ENCODE assay signal across 9 cellular contexts in the genomic region with DNA sequence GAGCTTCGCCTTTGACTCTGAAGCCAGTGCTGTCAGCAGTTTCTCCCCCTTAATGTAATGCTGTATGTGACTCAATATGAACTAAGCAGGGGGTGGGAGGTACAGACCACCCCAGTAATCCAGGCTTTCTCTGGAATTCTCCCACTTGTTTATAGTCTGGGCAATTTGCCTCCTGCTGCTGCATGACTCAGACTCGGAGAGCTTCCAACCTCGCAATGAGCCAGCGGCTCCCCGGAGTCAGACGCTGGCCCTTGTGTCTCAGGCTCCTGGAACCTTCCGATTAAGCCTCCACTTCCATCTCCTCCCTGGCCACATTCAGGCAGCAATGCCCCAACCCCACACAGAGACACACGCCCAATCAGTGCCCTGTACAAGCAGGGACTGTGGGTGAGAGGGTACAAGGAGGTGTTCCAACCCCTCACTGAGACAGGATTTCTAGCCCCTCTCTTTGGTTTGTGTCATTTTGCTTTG.
DNase-seq lines count a peak whose midpoint lies in the region; ATAC-seq and TF ChIP-seq lines count a peak whose summit lies in the region.
"Had no signal": no experiment of that assay in that cellular context is flagged by ENCODE, and none has a peak within 500 bp of the region (broad histone marks: within the 10 kb centered on the region; RNA-seq: fewer than 3 reads in every experiment).

No MANE protein-coding gene starts in this region.

- H3K23ac ChIP-seq in IMR-90 (ENCODE audit: low read depth, low read length) (peak overlapping the region; percentile 99), mesenchymal stem cell (ENCODE audit: low read length in 2 of 2) (no peak overlapping the region)

- H3K4me1 ChIP-seq in IMR-90 (ENCODE audit: control insufficient read depth, insufficient read depth, low read length) (peaks cover 18% of the 10 kb centered on the region), mesenchymal stem cell (ENCODE audit: control insufficient read depth, insufficient read depth, low read depth, low read length) (peaks cover 31% of the 10 kb centered on the region)

- in situ Hi-C loops in IMR-90 (cut with MboI; ENCODE audit: low sequenced_read_pairs): no loop called here

- H2AFZ ChIP-seq in IMR-90 (replicated peaks; ENCODE audit: low read length, poor library complexity): peak overlapping the region; percentile 83
- no peak overlapping the region for H2AFZ ChIP-seq in mesenchymal stem cell (ENCODE audit: low read depth, low read length)

- peak overlapping the region; percentile 98 for H4K5ac ChIP-seq in IMR-90 (ENCODE audit: low read depth, low read length)

- H3K18ac ChIP-seq in IMR-90 (ENCODE audit: low read depth, low read length) (peak overlapping the region; percentile 98), mesenchymal stem cell (ENCODE audit: low read depth in 1 of 2, low read length in 2 of 2) (peak overlapping the region; percentile 47 to 96)

- ATAC-seq in IMR-90 (ENCODE audit: low read depth) (peak; percentile 82), HG02981 (IDR thresholded peaks at IDR 0.05; ENCODE audit: unreplicated experiment) (no peak), GM19452 (IDR thresholded peaks at IDR 0.05; ENCODE audit: unreplicated experiment) (no peak)

- H3K27me3 ChIP-seq in IMR-90 (ENCODE audit: control insufficient read depth, insufficient read depth, low read length) (no peaks in the 10 kb centered on the region), dorsolateral prefrontal cortex (no peaks in the 10 kb centered on the region), mesenchymal stem cell (ENCODE audit: control insufficient read depth in 1 of 2, insufficient read depth in 1 of 2, low read length in 2 of 2) (no peaks in the 10 kb centered on the region)

- peak; percentile 40 for TF ChIP-seq RAD21 in IMR-90 (IDR thresholded peaks at IDR 0.05; ENCODE audit: low read length)

- H3K9me3 ChIP-seq in IMR-90 (ENCODE audit: control insufficient read depth, insufficient read depth, low read length) (peaks cover 8% of the 10 kb centered on the region), mesenchymal stem cell (ENCODE audit: control insufficient read depth, low read length) (peaks cover 9% of the 10 kb centered on the region)

- H2BK12ac ChIP-seq in mesenchymal stem cell (ENCODE audit: low read length in 2 of 2): peak overlapping the region; percentile 81 to 97

- 0 out of 2 replicates have a peak, but pooled peaks cover 3% of the 10 kb centered on the region for H4K20me1 ChIP-seq in IMR-90 (ENCODE audit: insufficient read depth, low read length)

- peak overlapping the region; percentile 94 to 99 for H4K8ac ChIP-seq in IMR-90 (ENCODE audit: low read depth in 2 of 2, low read length in 2 of 2)
- H4K8ac ChIP-seq in mesenchymal stem cell (ENCODE audit: low read length): peak overlapping the region; percentile 77

- H3K27ac ChIP-seq in IMR-90 (ENCODE audit: insufficient read depth, low read length) (peak overlapping the region; percentile 90), dorsolateral prefrontal cortex (peak overlapping the region in 11 of 59 donors; percentile 8 to 55 (median 43)), mesenchymal stem cell (ENCODE audit: low read length, poor library complexity, severe bottlenecking) (peak overlapping the region; percentile 99)

- H3K9ac ChIP-seq in IMR-90 (ENCODE audit: low read depth, low read length) (peak overlapping the region; percentile 63), mesenchymal stem cell (ENCODE audit: low read length) (peak overlapping the region; percentile 82)

- CTCF ChIA-PET in IMR-90 (lab: Yijun Ruan, JAX): interaction anchor here (0.9 kb wide), 1 partner anchor 16 kb away, joined by 3 read pairs; no protein-coding TSS in a partner anchor

- no peaks in the 10 kb centered on the region for H3K36me3 ChIP-seq in IMR-90 (ENCODE audit: control insufficient read depth, insufficient read depth, low read length)
- H3K36me3 ChIP-seq in mesenchymal stem cell (ENCODE audit: control insufficient read depth in 1 of 2, insufficient read depth in 2 of 2, low read depth in 1 of 2, low read length in 2 of 2): no peaks in the 10 kb centered on the region

- no peaks in the 10 kb centered on the region for H3K79me1 ChIP-seq in IMR-90 (ENCODE audit: low read depth in 1 of 2, low read length in 2 of 2)
- H3K79me1 ChIP-seq in mesenchymal stem cell (replicated peaks; ENCODE audit: low read length, poor library complexity, severe bottlenecking): no peaks in the 10 kb centered on the region

- dilution Hi-C loops in IMR-90 (cut with HindIII; ENCODE audit: low sequenced_read_pairs, unreplicated experiment): no loop called here

- H2BK120ac ChIP-seq in IMR-90 (ENCODE audit: low read depth, low read length) (peak overlapping the region; percentile 100), mesenchymal stem cell (ENCODE audit: low read depth, low read length) (peak overlapping the region; percentile 78)

- H2BK5ac ChIP-seq in IMR-90 (ENCODE audit: low read depth, low read length, poor library complexity, severe bottlenecking) (peak overlapping the region; percentile 99), mesenchymal stem cell (ENCODE audit: low read depth, low read length, poor library complexity, severe bottlenecking) (peak overlapping the region; percentile 67)

- peak; percentile 60; the same call in 1 of the 2 replicates for TF ChIP-seq POLR2A in IMR-90 (IDR thresholded peaks at IDR 0.05; ENCODE audit: low read depth, low read length)

- BruUV-seq in IMR-90 (replicated peaks; lab: Mats Ljungman, UMichigan): no TSS peak

- H2BK20ac ChIP-seq in IMR-90 (ENCODE audit: low read depth, low read length): peak overlapping the region; percentile 99

- intact Hi-C loops in IMR-90 (cut with micrococcal nuclease): loop anchor here (5.0 to 10.0 kb wide), 4 partner anchors 77 to 345 kb away; no protein-coding TSS in a partner anchor
- intact Hi-C loops in dorsolateral prefrontal cortex (cut with DNase I): loop anchor here in 1 of 2 donors (5.0 to 10.0 kb wide), 2 partner anchors 85 to 348 kb away; no protein-coding TSS in a partner anchor

- POLR2A ChIA-PET in IMR-90 (lab: Charles Lee; ENCODE audit: unreplicated experiment): no interaction called here

- H2AK5ac ChIP-seq in IMR-90 (ENCODE audit: low read depth, low read length) (peak overlapping the region; percentile 98), mesenchymal stem cell (ENCODE audit: low read length, severe bottlenecking) (peak overlapping the region; percentile 86)

- H3K14ac ChIP-seq in IMR-90 (replicated peaks; ENCODE audit: low read depth, low read length) (peak overlapping the region; percentile 98), mesenchymal stem cell (ENCODE audit: low read length in 2 of 2) (peak overlapping the region in 1 of 2 experiments; percentile 85)

- peak overlapping the region; percentile 98 for H3K56ac ChIP-seq in IMR-90 (ENCODE audit: extremely low read depth, insufficient read depth, low read length)

- H3K9me1 ChIP-seq in IMR-90 (ENCODE audit: insufficient read depth, low read length): peaks cover 11% of the 10 kb centered on the region

- peak overlapping the region; percentile 96 for H2BK15ac ChIP-seq in IMR-90 (ENCODE audit: low read depth, low read length)
- no peak overlapping the region for H2BK15ac ChIP-seq in mesenchymal stem cell (ENCODE audit: low read depth, poor library complexity, severe bottlenecking)

- peak overlapping the region; percentile 92 for H2AK9ac ChIP-seq in IMR-90 (replicated peaks; ENCODE audit: low read depth, low read length, poor library complexity)

- H3K4ac ChIP-seq in IMR-90 (ENCODE audit: low read depth, low read length) (peak overlapping the region; percentile 100), mesenchymal stem cell (ENCODE audit: low read depth in 1 of 2, low read length in 2 of 2) (peak overlapping the region; percentile 36 to 77)

- 8% methylated on average over 2 of the region's 8 CpGs; no CpG with 5 or more reads in 1 of the 2 experiments for WGBS in IMR-90 (ENCODE audit: extremely low coverage in 2 of 2, insufficient read length in 1 of 2), 2 experiments
- WGBS in mesenchymal stem cell: 0% methylated on average over 7 of the region's 8 CpGs

- H3K4me2 ChIP-seq in IMR-90 (ENCODE audit: low read depth, low read length) (peak overlapping the region; percentile 82), mesenchymal stem cell (ENCODE audit: low read length, poor library complexity, severe bottlenecking) (no peak overlapping the region)

- H4K91ac ChIP-seq in IMR-90 (ENCODE audit: insufficient read depth, low read depth, low read length) (peak overlapping the region; percentile 100), mesenchymal stem cell (ENCODE audit: low read length) (peak overlapping the region; percentile 77)

- TF ChIP-seq CTCF in IMR-90 (conservative IDR thresholded peaks at IDR 0.05; ENCODE audit: low read depth, low read length) (no peak), dorsolateral prefrontal cortex (IDR thresholded peaks at IDR 0.05 in 54 of 56, conservative IDR thresholded peaks at IDR 0.05 in 2 of 56; ENCODE audit: low read depth in 1 of 56, partially characterized antibody in 56 of 56) (no peak)

- peak overlapping the region; percentile 12; the same call in 1 of the 2 replicates for H3K4me3 ChIP-seq in IMR-90 (ENCODE audit: insufficient read depth, low read depth, low read length)
- H3K4me3 ChIP-seq in dorsolateral prefrontal cortex: peak overlapping the region in 9 of 59 donors; percentile 9 to 35 (median 18)
- H3K4me3 ChIP-seq in mesenchymal stem cell (ENCODE audit: insufficient read depth in 1 of 2, low read depth in 1 of 2, low read length in 2 of 2): peak overlapping the region in 1 of 2 experiments; percentile 41

- DNase-seq in A172 (ENCODE audit: low spot score) (peak; percentile 88), IMR-90 (peak; percentile 100), dorsolateral prefrontal cortex (peak; percentile 37 to 83 (median 68)), mesenchymal stem cell (peak; percentile 99), NCI-H748 treated with DMSO at 0.1 percent for 48 hours (lab: John Stamatoyannopoulos, UW) (no peak)
- DNase-seq in activated CD4-positive, alpha-beta T cell treated with anti-CD3 and anti-CD28 coated beads for 4 hours: no peak
- DNase-seq: DND-41 had no signal

TF ChIP-seq in IMR-90, 13 proteins besides CTCF, POLR2A, EP300 and RAD21 (continues in another document):
- TF ChIP-seq RCOR1 (IDR thresholded peaks at IDR 0.05; ENCODE audit: insufficient replicate concordance, low read length): no peak
- TF ChIP-seq MXI1 (IDR thresholded peaks at IDR 0.05; ENCODE audit: borderline replicate concordance, low read depth, low read length): 0 out of 2 replicates have a peak, but pooled peaks have one; percentile 19
- peak; percentile 30 for TF ChIP-seq SMC3 (IDR thresholded peaks at IDR 0.05; ENCODE audit: low read depth, low read length)
- peak; percentile 73 for TF ChIP-seq BHLHE40 (IDR thresholded peaks at IDR 0.05; ENCODE audit: low read depth, low read length)
- TF ChIP-seq FOS (IDR thresholded peaks at IDR 0.05; ENCODE audit: low read depth, low read length): peak; percentile 99
- TF ChIP-seq MAFK (IDR thresholded peaks at IDR 0.05; ENCODE audit: low read depth, low read length): peak; percentile 90
- peak; percentile 66 for TF ChIP-seq NFE2L2 (IDR thresholded peaks at IDR 0.05; ENCODE audit: low read depth, low read length)
- TF ChIP-seq MAZ (IDR thresholded peaks at IDR 0.05; ENCODE audit: borderline replicate concordance, low read depth, low read length): peak; percentile 30; the same call in 1 of the 2 replicates
- TF ChIP-seq CHD1 (IDR thresholded peaks at IDR 0.05; ENCODE audit: low read depth, low read length): peak; percentile 91

Comparison
In these comparisons a context has a peak if more than half of its experiments do, and no peak if none do; other contexts are left out.
1. DNase-seq: peak in A172 (single experiment), IMR-90 (single experiment), dorsolateral prefrontal cortex (10 of 10) and mesenchymal stem cell (single experiment); none in activated CD4-positive, alpha-beta T cell treated with anti-CD3 and anti-CD28 coated beads for 4 hours (0 of 2) and NCI-H748 treated with DMSO at 0.1 percent for 48 hours (single experiment).